ENCODE assay signal across 8 cellular contexts in the genomic region with DNA sequence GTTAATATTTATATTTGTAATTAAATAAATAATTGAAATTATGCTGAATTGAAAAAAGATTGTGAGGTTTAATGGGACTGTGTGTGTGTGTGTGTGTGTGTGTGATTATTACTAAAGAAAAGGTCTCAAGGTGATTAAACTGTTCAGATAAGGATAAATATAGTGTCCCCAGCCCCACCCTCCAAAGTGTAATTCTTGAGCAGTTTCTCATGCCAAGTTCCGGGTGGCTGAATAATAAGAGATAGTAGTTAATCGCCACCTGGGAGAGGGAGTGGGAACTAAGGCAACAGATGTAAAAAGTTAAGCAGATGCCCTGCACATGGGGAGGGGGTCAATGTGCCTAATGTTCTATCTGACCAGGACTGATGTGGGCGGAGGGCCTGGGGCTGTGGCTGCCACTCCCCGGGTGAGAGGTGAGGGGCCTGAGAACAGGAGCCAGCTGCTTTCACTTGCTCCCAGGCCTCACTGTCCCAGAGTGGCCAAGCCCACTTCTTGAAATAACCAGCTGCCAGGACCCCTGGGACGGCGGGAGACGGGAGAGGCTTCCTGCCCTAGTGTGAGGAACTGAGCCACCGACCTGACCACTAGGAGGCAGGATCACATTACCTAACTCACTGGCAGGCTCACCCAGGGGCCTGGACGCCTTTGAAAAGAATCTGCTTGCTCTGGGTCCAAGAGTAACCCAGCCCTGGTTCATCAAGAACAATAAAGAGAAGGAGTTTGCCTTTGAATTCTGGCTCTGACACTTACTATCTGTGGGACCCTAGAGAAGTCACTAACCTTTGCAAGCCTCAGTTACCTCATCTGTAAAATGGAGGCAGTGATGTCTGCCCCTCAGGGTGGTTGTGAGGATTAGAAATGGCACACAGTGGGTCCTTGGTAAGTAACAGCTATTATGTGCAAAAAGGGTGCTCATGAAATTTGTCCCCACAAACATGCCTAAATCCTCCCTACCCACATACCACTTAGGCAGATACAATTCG.
DNase-seq lines count a peak whose midpoint lies in the region; ATAC-seq, FAIRE-seq and TF ChIP-seq lines count a peak whose summit lies in the region.

No MANE protein-coding gene starts in this region.

- no peak overlapping the region for H3K14ac ChIP-seq in IMR-90 (replicated peaks; ENCODE audit: low read depth, low read length)

- peaks cover 10% of the 10 kb centered on the region for H3K4me1 Mint-ChIP-seq in glutamatergic neuron (ENCODE audit: low read depth, unreplicated experiment)

- H4K91ac ChIP-seq in IMR-90 (ENCODE audit: insufficient read depth, low read depth, low read length), result no peak overlapping the region

- peak overlapping the region; percentile 42 for H3K4me3 Mint-ChIP-seq in glutamatergic neuron (ENCODE audit: unreplicated experiment)

- no peaks in the 10 kb centered on the region for H3K4me1 ChIP-seq in IMR-90 (ENCODE audit: control insufficient read depth, insufficient read depth, low read length)

- no peak overlapping the region for H3K4me2 ChIP-seq in IMR-90 (ENCODE audit: low read depth, low read length)

- no peak overlapping the region for H3K4me3 ChIP-seq in IMR-90 (ENCODE audit: insufficient read depth, low read depth, low read length)

- peak; percentile 75 for ATAC-seq in GM19043 (IDR thresholded peaks at IDR 0.05; ENCODE audit: low read depth, unreplicated experiment)
- peak; percentile 73 for ATAC-seq in IMR-90 (ENCODE audit: low read depth)
- no peak for ATAC-seq in HG02678 (IDR thresholded peaks at IDR 0.05; ENCODE audit: unreplicated experiment)

- no CpG with 5 or more reads among the region's 10 CpGs for WGBS in IMR-90 (ENCODE audit: extremely low coverage in 2 of 2, insufficient read length in 1 of 2), 2 experiments

- CTCF ChIA-PET in IMR-90 (lab: Yijun Ruan, JAX), result interaction anchor here (1.2 kb wide), 1 partner anchor 14 kb away, joined by 3 read pairs; no protein-coding TSS in a partner anchor

- H3K27me3 Mint-ChIP-seq in glutamatergic neuron (ENCODE audit: unreplicated experiment), result peaks cover 5% of the 10 kb centered on the region

- BruUV-seq in IMR-90 (replicated peaks; lab: Mats Ljungman, UMichigan), result no TSS peak

- H4K8ac ChIP-seq in IMR-90 (ENCODE audit: low read depth in 2 of 2, low read length in 2 of 2), result no peak overlapping the region

- no peaks in the 10 kb centered on the region for H4K20me1 ChIP-seq in IMR-90 (ENCODE audit: insufficient read depth, low read length)

- no peaks in the 10 kb centered on the region for H3K27me3 ChIP-seq in IMR-90 (ENCODE audit: control insufficient read depth, insufficient read depth, low read length)

- no peak overlapping the region for H2AK5ac ChIP-seq in IMR-90 (ENCODE audit: low read depth, low read length)

- no peak overlapping the region for H4K5ac ChIP-seq in IMR-90 (ENCODE audit: low read depth, low read length)

- H3K23ac ChIP-seq in IMR-90 (ENCODE audit: low read depth, low read length), result no peak overlapping the region

- peak; percentile 47; the same call in 1 of the 2 replicates for TF ChIP-seq RAD21 in IMR-90 (IDR thresholded peaks at IDR 0.05; ENCODE audit: low read length)

- peak; percentile 73 for DNase-seq in D721Med (ENCODE audit: insufficient read length, low spot score)
- peak; percentile 14 for DNase-seq in IMR-90
- peak; percentile 20 for DNase-seq in UCSD-AML1 (lab: John Stamatoyannopoulos, UW; ENCODE audit: unreplicated experiment)
- peak; percentile 85 for DNase-seq in glutamatergic neuron
- DNase-seq in stimulated activated CD4-positive, alpha-beta T cell treated with anti-CD3 and anti-CD28 coated beads, Interleukin-4, amount 100 ng/mL, for 24 hours, result peak; percentile 8
- DNase-seq in DMS79 (lab: John Stamatoyannopoulos, UW), result no peak

- H3K79me1 ChIP-seq in IMR-90 (ENCODE audit: low read depth in 1 of 2, low read length in 2 of 2), result no peaks in the 10 kb centered on the region

- intact Hi-C loops in IMR-90 (cut with micrococcal nuclease), result loop anchor here (10.0 kb wide), 2 partner anchors 118 to 572 kb away; no protein-coding TSS in a partner anchor

- no peak overlapping the region for H3K4ac ChIP-seq in IMR-90 (ENCODE audit: low read depth, low read length)

- no peak overlapping the region for H2BK120ac ChIP-seq in IMR-90 (ENCODE audit: low read depth, low read length)

- no peak overlapping the region for H2BK15ac ChIP-seq in IMR-90 (ENCODE audit: low read depth, low read length)

- H3K27ac ChIP-seq in IMR-90 (ENCODE audit: insufficient read depth, low read length), result no peak overlapping the region

- H2AK9ac ChIP-seq in IMR-90 (replicated peaks; ENCODE audit: low read depth, low read length, poor library complexity), result no peak overlapping the region

- H3K18ac ChIP-seq in IMR-90 (ENCODE audit: low read depth, low read length), result no peak overlapping the region

- in situ Hi-C loops in IMR-90 (cut with MboI; ENCODE audit: low sequenced_read_pairs), result no loop called here

- H2BK20ac ChIP-seq in IMR-90 (ENCODE audit: low read depth, low read length), result no peak overlapping the region

- TF ChIP-seq POLR2A in IMR-90 (IDR thresholded peaks at IDR 0.05; ENCODE audit: low read depth, low read length), result no peak

- H2BK5ac ChIP-seq in IMR-90 (ENCODE audit: low read depth, low read length, poor library complexity, severe bottlenecking), result no peak overlapping the region

- H3K9ac ChIP-seq in IMR-90 (ENCODE audit: low read depth, low read length), result no peak overlapping the region

- H3K9me1 ChIP-seq in IMR-90 (ENCODE audit: insufficient read depth, low read length), result no peaks in the 10 kb centered on the region

- H3K9me3 Mint-ChIP-seq in glutamatergic neuron (ENCODE audit: unreplicated experiment), result peaks cover 8% of the 10 kb centered on the region

- no peaks in the 10 kb centered on the region for H3K36me3 Mint-ChIP-seq in glutamatergic neuron (ENCODE audit: unreplicated experiment)

- no peak for FAIRE-seq in D721Med (lab: Jason Lieb, UNC)

- H3K36me3 ChIP-seq in IMR-90 (ENCODE audit: control insufficient read depth, insufficient read depth, low read length), result no peaks in the 10 kb centered on the region

- H3K27ac Mint-ChIP-seq in glutamatergic neuron (ENCODE audit: unreplicated experiment), result peak overlapping the region; percentile 85

- POLR2A ChIA-PET in IMR-90 (lab: Charles Lee; ENCODE audit: unreplicated experiment), result no interaction called here

- dilution Hi-C loops in IMR-90 (cut with HindIII; ENCODE audit: low sequenced_read_pairs, unreplicated experiment), result no loop called here

- TF ChIP-seq CTCF in D721Med (IDR thresholded peaks at IDR 0.05; ENCODE audit: insufficient read depth, missing control alignments) (peak; percentile 46), IMR-90 (conservative IDR thresholded peaks at IDR 0.05; ENCODE audit: low read depth, low read length) (peak; percentile 46), glutamatergic neuron (IDR thresholded peaks at IDR 0.05; ENCODE audit: partially characterized antibody, unreplicated experiment) (peak; percentile 79)

- peak overlapping the region; percentile 59 for H2AFZ ChIP-seq in IMR-90 (replicated peaks; ENCODE audit: low read length, poor library complexity)

- H3K9me3 ChIP-seq in IMR-90 (ENCODE audit: control insufficient read depth, insufficient read depth, low read length), result no peaks in the 10 kb centered on the region

- H3K56ac ChIP-seq in IMR-90 (ENCODE audit: extremely low read depth, insufficient read depth, low read length), result no peak overlapping the region

TF ChIP-seq in IMR-90, 13 proteins besides CTCF, POLR2A, EP300 and RAD21:
- TF ChIP-seq SMC3 (IDR thresholded peaks at IDR 0.05; ENCODE audit: low read depth, low read length) (peak; percentile 18; the same call in 1 of the 2 replicates), MAFK (IDR thresholded peaks at IDR 0.05; ENCODE audit: low read depth, low read length) (no peak)
